ENCODE assay signal across 1 cellular context in the genomic region with DNA sequence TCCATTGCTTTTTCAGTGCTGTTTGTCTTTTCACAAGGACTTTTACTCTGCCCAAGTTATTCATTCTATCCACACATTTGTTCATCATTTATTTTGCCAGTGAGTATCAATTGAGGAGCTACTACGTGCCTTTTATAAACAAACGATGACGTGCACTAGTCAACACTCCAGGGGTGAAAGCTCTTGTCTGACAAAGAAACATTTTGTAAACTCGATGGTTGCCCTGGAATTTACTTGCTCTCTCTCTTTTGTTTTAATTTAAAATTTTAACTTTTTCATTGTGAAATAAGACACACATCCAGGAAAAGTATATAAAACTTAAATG.
TF ChIP-seq lines count a peak whose summit lies in the region.

No MANE protein-coding gene starts in this region.

TF ChIP-seq in K562, 482 proteins besides CTCF, POLR2A, EP300 and RAD21:
- TF ChIP-seq PHB2 (IDR thresholded peaks at IDR 0.05; ENCODE audit: low read depth) (no peak), EGR1 (conservative IDR thresholded peaks at IDR 0.05) (no peak), MTA1 (IDR thresholded peaks at IDR 0.05; ENCODE audit: borderline replicate concordance) (no peak), PPARD (CRISPR knock-in tag; IDR thresholded peaks at IDR 0.05) (no peak)
- TF ChIP-seq, protein P1, sequence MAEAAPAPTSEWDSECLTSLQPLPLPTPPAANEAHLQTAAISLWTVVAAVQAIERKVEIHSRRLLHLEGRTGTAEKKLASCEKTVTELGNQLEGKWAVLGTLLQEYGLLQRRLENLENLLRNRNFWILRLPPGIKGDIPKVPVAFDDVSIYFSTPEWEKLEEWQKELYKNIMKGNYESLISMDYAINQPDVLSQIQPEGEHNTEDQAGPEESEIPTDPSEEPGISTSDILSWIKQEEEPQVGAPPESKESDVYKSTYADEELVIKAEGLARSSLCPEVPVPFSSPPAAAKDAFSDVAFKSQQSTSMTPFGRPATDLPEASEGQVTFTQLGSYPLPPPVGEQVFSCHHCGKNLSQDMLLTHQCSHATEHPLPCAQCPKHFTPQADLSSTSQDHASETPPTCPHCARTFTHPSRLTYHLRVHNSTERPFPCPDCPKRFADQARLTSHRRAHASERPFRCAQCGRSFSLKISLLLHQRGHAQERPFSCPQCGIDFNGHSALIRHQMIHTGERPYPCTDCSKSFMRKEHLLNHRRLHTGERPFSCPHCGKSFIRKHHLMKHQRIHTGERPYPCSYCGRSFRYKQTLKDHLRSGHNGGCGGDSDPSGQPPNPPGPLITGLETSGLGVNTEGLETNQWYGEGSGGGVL (CRISPR knock-in tag; IDR thresholded peaks at IDR 0.05) = no peak
TF ChIP-seq in K562: peak in this region for 0.
